ENCODE assay signal across 2 cellular contexts in genomic region chr6:132494954-132495353, GRCh38.
TF ChIP-seq lines count a peak whose summit lies in the region.

No MANE protein-coding gene starts in this region.

TF ChIP-seq in GM12878, 131 proteins besides CTCF, POLR2A, EP300 and RAD21:
- TF ChIP-seq CUX1 (IDR thresholded peaks at IDR 0.05; ENCODE audit: insufficient replicate concordance, low read depth, low read length) (no peak), EED (IDR thresholded peaks at IDR 0.05; ENCODE audit: low read depth) (peak; percentile 32; the same call in 1 of the 2 replicates), CEBPB (IDR thresholded peaks at IDR 0.05; ENCODE audit: borderline replicate concordance in 1 of 2, low read depth in 2 of 2, low read length in 2 of 2) (peak in 1 of 2 experiments; percentile 53; a peak in 1 of 4 replicates), IKZF1 (conservative IDR thresholded peaks at IDR 0.05) (peak; percentile 50), MYB (IDR thresholded peaks at IDR 0.05; ENCODE audit: borderline replicate concordance, low read depth, low read length) (no peak), JUNB (IDR thresholded peaks at IDR 0.05) (peak; percentile 45; the same call in 1 of the 2 replicates), RUNX3 (IDR thresholded peaks at IDR 0.05; ENCODE audit: low read length) (peak; percentile 59; the same call in 1 of the 2 replicates), TCF7 (IDR thresholded peaks at IDR 0.05; ENCODE audit: borderline replicate concordance) (peak; percentile 57; the same call in 1 of the 2 replicates), SRF (IDR thresholded peaks at IDR 0.05; ENCODE audit: low read depth in 2 of 2, low read length in 2 of 2) (no peak), IKZF2 (IDR thresholded peaks at IDR 0.05) (0 out of 4 replicates have a peak, but pooled peaks of 1 of the 2 experiments have one; percentile 42)

TF ChIP-seq in WTC11, 78 proteins besides CTCF, POLR2A, EP300 and RAD21:
- TF ChIP-seq ATF2 (CRISPR knock-in tag; IDR thresholded peaks at IDR 0.05; ENCODE audit: borderline replicate concordance, low read depth) (no peak), E2F1 (CRISPR knock-in tag; IDR thresholded peaks at IDR 0.05) (no peak), ZNF532 (CRISPR knock-in tag; IDR thresholded peaks at IDR 0.05; ENCODE audit: borderline replicate concordance) (no peak), NFATC4 (CRISPR knock-in tag; IDR thresholded peaks at IDR 0.05) (no peak), E2F5 (CRISPR knock-in tag; IDR thresholded peaks at IDR 0.05) (no peak), USF2 (CRISPR knock-in tag; IDR thresholded peaks at IDR 0.05) (no peak), NR1H2 (CRISPR knock-in tag; IDR thresholded peaks at IDR 0.05) (no peak), JAZF1 (CRISPR knock-in tag; IDR thresholded peaks at IDR 0.05) (no peak), CREB1 (CRISPR knock-in tag; IDR thresholded peaks at IDR 0.05) (no peak), AFF4 (CRISPR knock-in tag; IDR thresholded peaks at IDR 0.05; ENCODE audit: borderline replicate concordance) (no peak), ZNF416 (CRISPR knock-in tag; IDR thresholded peaks at IDR 0.05) (no peak), ERG (CRISPR knock-in tag; IDR thresholded peaks at IDR 0.05) (no peak), SMAD4 (CRISPR knock-in tag; IDR thresholded peaks at IDR 0.05) (no peak), PRRX2 (CRISPR knock-in tag; IDR thresholded peaks at IDR 0.05) (no peak), ZSCAN18 (CRISPR knock-in tag; IDR thresholded peaks at IDR 0.05) (no peak), ZBTB21 (CRISPR knock-in tag; IDR thresholded peaks at IDR 0.05; ENCODE audit: borderline replicate concordance) (no peak), ELF4 (CRISPR knock-in tag; IDR thresholded peaks at IDR 0.05; ENCODE audit: low read depth) (no peak)
TF ChIP-seq in WTC11: peak in this region for 0.
